ENCODE assay signal across 23 cellular contexts in the genomic region with DNA sequence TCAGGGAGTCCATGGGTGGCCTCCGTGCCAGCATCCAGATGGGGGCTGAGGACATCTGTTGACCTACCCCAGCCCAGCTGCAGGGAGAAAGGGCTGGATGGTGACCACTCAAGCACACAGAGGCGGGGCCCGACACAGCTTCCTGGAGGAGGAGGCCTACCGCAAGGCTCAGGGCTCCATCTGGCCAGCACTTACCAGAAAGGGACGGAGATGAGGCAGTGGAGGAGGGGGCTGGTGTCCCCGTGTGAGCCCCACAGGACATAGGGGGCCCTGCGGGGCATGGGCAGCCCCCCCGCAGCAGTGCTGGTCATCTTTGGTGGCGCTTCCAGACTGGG.
"Had no signal": no experiment of that assay in that cellular context is flagged by ENCODE, and none has a peak within 500 bp of the region (broad histone marks: within the 10 kb centered on the region; RNA-seq: fewer than 3 reads in every experiment).

No MANE protein-coding gene starts in this region.

- H3K36me3 ChIP-seq: ascending aorta, esophagus muscularis mucosa, gastroesophageal sphincter, heart right ventricle, sigmoid colon, stomach had no signal

- H3K36me3 Mint-ChIP-seq: activated naive CD4-positive, alpha-beta T cell treated with anti-CD3 and anti-CD28 coated beads, Interleukin-2, amount 50 U/mL, for 24 hours; immature natural killer cell; natural killer cell; stimulated activated effector memory CD8-positive, alpha-beta T cell treated with anti-CD3 and anti-CD28 coated beads, Interleukin-12 subunit alpha, Interleukin-12 subunit beta, amount 100 ng/mL, for 72 hours had no signal

- H3K4me1 ChIP-seq: ascending aorta, gastroesophageal sphincter, heart right ventricle, sigmoid colon had no signal

- H3K27ac ChIP-seq: ascending aorta, coronary artery, esophagus muscularis mucosa, gastroesophageal sphincter, heart right ventricle, sigmoid colon, stomach had no signal

- H3K9me3 ChIP-seq: ascending aorta, esophagus muscularis mucosa, gastroesophageal sphincter, heart right ventricle, sigmoid colon, stomach had no signal

- H3K27ac Mint-ChIP-seq: activated naive CD4-positive, alpha-beta T cell treated with anti-CD3 and anti-CD28 coated beads, Interleukin-2, amount 50 U/mL, for 24 hours; immature natural killer cell; natural killer cell; stimulated activated effector memory CD8-positive, alpha-beta T cell treated with anti-CD3 and anti-CD28 coated beads, Interleukin-12 subunit alpha, Interleukin-12 subunit beta, amount 100 ng/mL, for 72 hours had no signal

- H3K4me1 Mint-ChIP-seq: central memory CD8-positive, alpha-beta T cell; stimulated activated effector memory CD8-positive, alpha-beta T cell treated with anti-CD3 and anti-CD28 coated beads, Interleukin-12 subunit alpha, Interleukin-12 subunit beta, amount 100 ng/mL, for 72 hours had no signal

- ATAC-seq: gastroesophageal sphincter; heart right ventricle; natural killer cell; stimulated activated effector memory CD8-positive, alpha-beta T cell treated with anti-CD3 and anti-CD28 coated beads, Interleukin-12 subunit alpha, Interleukin-12 subunit beta, amount 100 ng/mL, for 72 hours had no signal

- H3K4me3 Mint-ChIP-seq: activated naive CD4-positive, alpha-beta T cell treated with anti-CD3 and anti-CD28 coated beads, Interleukin-2, amount 50 U/mL, for 24 hours; central memory CD8-positive, alpha-beta T cell; immature natural killer cell; natural killer cell; stimulated activated effector memory CD8-positive, alpha-beta T cell treated with anti-CD3 and anti-CD28 coated beads, Interleukin-12 subunit alpha, Interleukin-12 subunit beta, amount 100 ng/mL, for 72 hours had no signal

- H3K27me3 ChIP-seq: ascending aorta, esophagus muscularis mucosa, gastroesophageal sphincter, sigmoid colon had no signal

- DNase-seq: activated CD4-positive, alpha-beta T cell treated with anti-CD3 and anti-CD28 coated beads for 1 hour; activated CD4-positive, alpha-beta T cell treated with anti-CD3 and anti-CD28 coated beads, Interleukin-2, amount 50 U/mL, for 4 hours; activated gamma-delta T cell; effector CD4-positive, alpha-beta T cell; heart right ventricle; immature natural killer cell; kidney glomerular epithelial cell; mesendoderm; natural killer cell; occipital lobe; posterior cingulate gyrus; sigmoid colon; stimulated activated CD4-positive, alpha-beta T cell treated with anti-CD3 and anti-CD28 coated beads, Interleukin-4, amount 100 ng/mL, for 24 hours; stomach; trophoblast cell had no signal

- H3K9me3 Mint-ChIP-seq: activated naive CD4-positive, alpha-beta T cell treated with anti-CD3 and anti-CD28 coated beads, Interleukin-2, amount 50 U/mL, for 24 hours; central memory CD8-positive, alpha-beta T cell; immature natural killer cell; natural killer cell; stimulated activated effector memory CD8-positive, alpha-beta T cell treated with anti-CD3 and anti-CD28 coated beads, Interleukin-12 subunit alpha, Interleukin-12 subunit beta, amount 100 ng/mL, for 72 hours had no signal

- FAIRE-seq: endothelial cell of umbilical vein had no signal

- H3K4me3 ChIP-seq: ascending aorta, coronary artery, esophagus muscularis mucosa, gastroesophageal sphincter, heart right ventricle, sigmoid colon, stomach had no signal
